In genomic region chr13:79406597-79406908, GRCh38 we compare ENCODE assay signal across 8 cellular contexts. TPM values are rescaled to one million over a fixed set of nuclear protein-coding genes. Genes with fewer than 3 reads are reported as not detected.
DNase-seq lines count a peak whose midpoint lies in the region; ATAC-seq lines count a peak whose summit lies in the region.

No MANE protein-coding gene starts in this region.

- peak overlapping the region; percentile 92 for H3K4me3 Mint-ChIP-seq in T-helper 2 cell treated with Interferon-gamma antibody and Interleukin-4, amounts not matched to agents 5 μg/mL and 100 μg/mL, for 36 hours
- peak overlapping the region; percentile 92 for H3K4me3 Mint-ChIP-seq in activated T-helper 1 cell treated with anti-CD3 and anti-CD28 coated beads, Interleukin-12 subunit alpha, Interleukin-12 subunit beta, Interleukin-2, Interleukin-4 antibody, amounts not matched to agents 30 ng/mL and 10 ng/mL and 1 ng/mL, durations not matched to agents 14 hours and 24 hours and 36 hours

- H3K9me3 Mint-ChIP-seq in T-helper 2 cell treated with Interferon-gamma antibody and Interleukin-4, amounts not matched to agents 5 μg/mL and 100 μg/mL, for 36 hours = no peaks in the 10 kb centered on the region
- no peaks in the 10 kb centered on the region for H3K9me3 Mint-ChIP-seq in activated T-helper 1 cell treated with anti-CD3 and anti-CD28 coated beads, Interleukin-12 subunit alpha, Interleukin-12 subunit beta, Interleukin-2, Interleukin-4 antibody, amounts not matched to agents 30 ng/mL and 10 ng/mL and 1 ng/mL, durations not matched to agents 14 hours and 24 hours and 36 hours

- H3K4me1 ChIP-seq in iPS-15b (ENCODE audit: control insufficient read depth, insufficient read depth, low read length) = peaks cover 8% of the 10 kb centered on the region

- intact Hi-C loops in activated T-helper 1 cell treated with anti-CD3 and anti-CD28 coated beads, Interleukin-12 subunit alpha, Interleukin-12 subunit beta, Interleukin-2, Interleukin-4 antibody, amounts not matched to agents 30 ng/mL and 10 ng/mL and 1 ng/mL, durations not matched to agents 14 hours and 24 hours and 36 hours (cut with micrococcal nuclease) = loop anchor here (1.0 to 10.0 kb wide), 8 partner anchors 18 to 928 kb away; partner anchors contain the start of genes NDFIP2 and OBI1

- H3K9me3 ChIP-seq in iPS-15b (ENCODE audit: control insufficient read depth, insufficient read depth, low read length) = no peaks in the 10 kb centered on the region

- H3K36me3 ChIP-seq in iPS-15b (ENCODE audit: control insufficient read depth, insufficient read depth, low read length) = no peaks in the 10 kb centered on the region

- H3K9ac ChIP-seq in iPS-15b (ENCODE audit: low read depth, low read length) = peak overlapping the region; percentile 94

- no peaks in the 10 kb centered on the region for H3K27me3 ChIP-seq in iPS-15b (ENCODE audit: control insufficient read depth, insufficient read depth, low read length)

- H3K4me3 ChIP-seq in iPS-15b (ENCODE audit: low read depth, low read length) = peak overlapping the region; percentile 94

- H3K4me1 Mint-ChIP-seq in T-helper 2 cell treated with Interferon-gamma antibody and Interleukin-4, amounts not matched to agents 5 μg/mL and 100 μg/mL, for 36 hours (ENCODE audit: low read depth) = peaks cover 32% of the 10 kb centered on the region
- H3K4me1 Mint-ChIP-seq in activated T-helper 1 cell treated with anti-CD3 and anti-CD28 coated beads, Interleukin-12 subunit alpha, Interleukin-12 subunit beta, Interleukin-2, Interleukin-4 antibody, amounts not matched to agents 30 ng/mL and 10 ng/mL and 1 ng/mL, durations not matched to agents 14 hours and 24 hours and 36 hours (ENCODE audit: low read depth) = peaks cover 24% of the 10 kb centered on the region

- ATAC-seq in HG03066 (IDR thresholded peaks at IDR 0.05; ENCODE audit: low read depth, unreplicated experiment) = peak; percentile 22
- ATAC-seq in stimulated activated naive CD8-positive, alpha-beta T cell treated with anti-CD3 and anti-CD28 coated beads, Interleukin-15, Interleukin-2, amounts not matched to agents 100 U/mL and 50 U/mL, for 24 hours = peak; percentile 35
- no peak for ATAC-seq in HG02840 (IDR thresholded peaks at IDR 0.05; ENCODE audit: low FRiP score, unreplicated experiment)

- DNase-seq in T-helper 2 cell treated with Interferon-gamma antibody and Interleukin-4, amounts not matched to agents 5 μg/mL and 100 μg/mL, for 36 hours (ENCODE audit: low spot score) = no peak
- no peak for DNase-seq in T-helper 2 cell
- no peak for DNase-seq in activated T-helper 1 cell treated with anti-CD3 and anti-CD28 coated beads, Interleukin-12 subunit alpha, Interleukin-12 subunit beta, Interleukin-2, Interleukin-4 antibody, amounts not matched to agents 30 ng/mL and 10 ng/mL and 1 ng/mL, durations not matched to agents 14 hours and 24 hours and 36 hours (ENCODE audit: low spot score)
- no peak for DNase-seq in stimulated activated naive CD8-positive, alpha-beta T cell treated with anti-CD3 and anti-CD28 coated beads, Interleukin-15, Interleukin-2, amounts not matched to agents 100 U/mL and 50 U/mL, for 24 hours
- DNase-seq in islet precursor cell = no peak

- H3K27ac Mint-ChIP-seq in T-helper 2 cell treated with Interferon-gamma antibody and Interleukin-4, amounts not matched to agents 5 μg/mL and 100 μg/mL, for 36 hours = peak overlapping the region; percentile 96
- H3K27ac Mint-ChIP-seq in activated T-helper 1 cell treated with anti-CD3 and anti-CD28 coated beads, Interleukin-12 subunit alpha, Interleukin-12 subunit beta, Interleukin-2, Interleukin-4 antibody, amounts not matched to agents 30 ng/mL and 10 ng/mL and 1 ng/mL, durations not matched to agents 14 hours and 24 hours and 36 hours = peak overlapping the region; percentile 97

- peaks cover 9% of the 10 kb centered on the region for H3K36me3 Mint-ChIP-seq in T-helper 2 cell treated with Interferon-gamma antibody and Interleukin-4, amounts not matched to agents 5 μg/mL and 100 μg/mL, for 36 hours (ENCODE audit: low read depth)
- H3K36me3 Mint-ChIP-seq in activated T-helper 1 cell treated with anti-CD3 and anti-CD28 coated beads, Interleukin-12 subunit alpha, Interleukin-12 subunit beta, Interleukin-2, Interleukin-4 antibody, amounts not matched to agents 30 ng/mL and 10 ng/mL and 1 ng/mL, durations not matched to agents 14 hours and 24 hours and 36 hours (ENCODE audit: low read depth) = peaks cover 12% of the 10 kb centered on the region

- H3K27me3 Mint-ChIP-seq in T-helper 2 cell treated with Interferon-gamma antibody and Interleukin-4, amounts not matched to agents 5 μg/mL and 100 μg/mL, for 36 hours (ENCODE audit: low read depth) = no peaks in the 10 kb centered on the region
- H3K27me3 Mint-ChIP-seq in activated T-helper 1 cell treated with anti-CD3 and anti-CD28 coated beads, Interleukin-12 subunit alpha, Interleukin-12 subunit beta, Interleukin-2, Interleukin-4 antibody, amounts not matched to agents 30 ng/mL and 10 ng/mL and 1 ng/mL, durations not matched to agents 14 hours and 24 hours and 36 hours (ENCODE audit: insufficient read depth) = no peaks in the 10 kb centered on the region

RNA-seq across cellular contexts. Expression of gene RBM26, which starts 0.5 kb away (rescaled TPM):
- total RNA-seq in activated T-helper 1 cell treated with anti-CD3 and anti-CD28 coated beads, Interleukin-12 subunit alpha, Interleukin-12 subunit beta, Interleukin-2, Interleukin-4 antibody, amounts not matched to agents 30 ng/mL and 10 ng/mL and 1 ng/mL, durations not matched to agents 14 hours and 24 hours and 36 hours = 99.3 and 107 TPM in 2 replicates
